12 cellular contexts compared by ENCODE assay signal in the genomic region with DNA sequence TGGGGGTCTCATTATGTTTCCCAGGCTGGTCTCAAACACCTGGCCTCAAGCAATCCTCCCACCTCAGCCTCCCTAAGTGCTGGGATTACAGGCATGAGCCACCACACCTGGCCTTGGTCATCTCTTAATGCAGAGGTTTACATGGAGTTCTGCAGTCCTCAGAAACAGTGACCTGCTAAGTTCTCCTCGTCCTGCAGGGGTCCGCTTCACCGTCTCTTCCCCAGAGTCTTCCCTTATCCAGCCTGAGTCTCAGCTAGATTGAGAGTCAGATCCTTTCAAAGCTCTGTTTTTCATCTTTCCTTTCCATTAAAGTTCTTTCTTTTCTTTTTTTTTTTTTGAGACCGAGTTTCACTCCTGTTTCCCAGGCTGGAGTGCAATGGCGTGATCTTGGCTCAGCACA. TPM values are rescaled to one million over a fixed set of nuclear protein-coding genes. Genes with fewer than 3 reads are reported as not detected.
A peak's percentile ranks its signal among the peaks of the same experiment; 100 is the strongest.
DNase-seq lines count a peak whose midpoint lies in the region; ATAC-seq and TF ChIP-seq lines count a peak whose summit lies in the region.
"Not testable (repeated sequence)": the region's sequence is repeated elsewhere in the genome, so short reads cannot be mapped to it uniquely, and the experiment has no call there.
"Had no signal": no experiment of that assay in that cellular context is flagged by ENCODE, and none has a peak within 500 bp of the region (broad histone marks: within the 10 kb centered on the region; RNA-seq: fewer than 3 reads in every experiment).

No MANE protein-coding gene starts in this region.

- H3K4me3 Mint-ChIP-seq in Caco-2 (ENCODE audit: unreplicated experiment): not testable (repeated sequence)

- POLR2A ChIA-PET in Caco-2 (lab: Charles Lee): interaction anchor here (0.6 to 1.3 kb wide), 2 partner anchors 22 to 47 kb away, joined by 3 to 4 read pairs; no protein-coding TSS in a partner anchor

- H4K5ac ChIP-seq in mesendoderm (ENCODE audit: low read length): not testable (repeated sequence)

- not testable (repeated sequence) for H4K8ac ChIP-seq in mesendoderm (ENCODE audit: low read depth, low read length)

- H2BK120ac ChIP-seq in mesendoderm (ENCODE audit: low read depth, low read length): not testable (repeated sequence)

- CTCF ChIA-PET in Caco-2 (lab: Charles Lee): interaction anchor here (0.5 to 1.8 kb wide), 15 partner anchors 8 to 305 kb away, joined by 3 to 16 read pairs (median 5); a partner anchor contains a TSS

- H3K9me3 ChIP-seq in Caco-2: not testable (repeated sequence)

- H2BK5ac ChIP-seq in mesendoderm (ENCODE audit: low read length): not testable (repeated sequence)

- TF ChIP-seq CTCF in Caco-2 (IDR thresholded peaks at IDR 0.05; ENCODE audit: insufficient read depth in 1 of 2, low read depth in 1 of 2, low read length in 1 of 2, severe bottlenecking in 1 of 2, unreplicated experiment in 1 of 2) (peak; percentile 32 to 52), WI38 (IDR thresholded peaks at IDR 0.05; ENCODE audit: low read depth, low read length) (peak; percentile 26), epithelial cell of proximal tubule (conservative IDR thresholded peaks at IDR 0.05; ENCODE audit: low read depth, low read length) (peak; percentile 58)

- not testable (repeated sequence) for H3K23ac ChIP-seq in mesendoderm (ENCODE audit: low read length)

- peak overlapping the region; percentile 78 for H3K27ac Mint-ChIP-seq in Caco-2 (ENCODE audit: unreplicated experiment)

- DNase-seq in Caco-2 (peak; percentile 68 to 69), HCEC 1CT (peak; percentile 56), NCI-H1092 treated with DMSO at 0.1 percent for 48 hours (lab: John Stamatoyannopoulos, UW) (peak; percentile 13), mesendoderm (peak; percentile 65)
- not testable (repeated sequence) for DNase-seq in epithelial cell of proximal tubule (ENCODE audit: low read depth); left ventricle myocardium superior

- H2AK5ac ChIP-seq in mesendoderm (ENCODE audit: low read length): not testable (repeated sequence)

- not testable (repeated sequence) for H3K4ac ChIP-seq in mesendoderm (ENCODE audit: low read depth, low read length)

- H3K9me3 Mint-ChIP-seq in Caco-2 (ENCODE audit: unreplicated experiment): not testable (repeated sequence)

- H3K18ac ChIP-seq in mesendoderm (ENCODE audit: low read length): not testable (repeated sequence)

- H3K79me1 ChIP-seq in mesendoderm (ENCODE audit: low read length): not testable (repeated sequence)

- not testable (repeated sequence) for H3K9ac ChIP-seq in mesendoderm (ENCODE audit: low read length)

- H3K56ac ChIP-seq in mesendoderm (ENCODE audit: low read length): not testable (repeated sequence)

- H3K4me1 Mint-ChIP-seq in Caco-2 (ENCODE audit: low read depth, unreplicated experiment): peaks cover 41% of the 10 kb centered on the region

- not testable (repeated sequence) for H3K27me3 ChIP-seq in Caco-2 (replicated peaks; ENCODE audit: control insufficient read depth, insufficient read depth, low read length); mesendoderm (ENCODE audit: insufficient read depth, low read length, poor library complexity)

- not testable (repeated sequence) for H3K27ac ChIP-seq in mesendoderm (ENCODE audit: low read depth, low read length)

- H3K4me3 ChIP-seq in Caco-2 (ENCODE audit: low read depth, low read length); WI38 (ENCODE audit: low read depth, low read length); epithelial cell of proximal tubule (ENCODE audit: low read depth, low read length); mesendoderm (ENCODE audit: low read length): not testable (repeated sequence)

- not testable (repeated sequence) for H3K36me3 Mint-ChIP-seq in Caco-2 (ENCODE audit: insufficient read depth, unreplicated experiment)

- intact Hi-C loops in Caco-2 (cut with micrococcal nuclease; ENCODE audit: unreplicated experiment): loop anchor here (1.0 to 5.0 kb wide), 2 partner anchors 33 to 47 kb away; no protein-coding TSS in a partner anchor
- intact Hi-C loops in left ventricle myocardium superior (cut with micrococcal nuclease): not testable (repeated sequence)

- no CpG with 5 or more reads among the region's 5 CpGs for WGBS in mesendoderm (ENCODE audit: extremely low coverage, insufficient coverage, low lambda C conversion rate)

- peak; percentile 43 for ATAC-seq in left ventricle myocardium superior

- H3K79me2 ChIP-seq in mesendoderm (ENCODE audit: control insufficient read depth, insufficient read depth, low read length): not testable (repeated sequence)

- not testable (repeated sequence) for H3K27me3 Mint-ChIP-seq in Caco-2 (ENCODE audit: insufficient read depth, unreplicated experiment)

- H3K36me3 ChIP-seq in Caco-2 (ENCODE audit: control insufficient read depth, insufficient read depth, low read length); mesendoderm (ENCODE audit: control insufficient read depth, insufficient read depth, low read length): not testable (repeated sequence)

- BruUV-seq in Caco-2 (replicated peaks; lab: Mats Ljungman, UMichigan): not testable (repeated sequence)

- not testable (repeated sequence) for H3K4me2 ChIP-seq in mesendoderm (ENCODE audit: low read length)

- H3K4me1 ChIP-seq in Caco-2: peaks cover 52% of the 10 kb centered on the region
- H3K4me1 ChIP-seq in mesendoderm (ENCODE audit: control insufficient read depth, low read depth, low read length): not testable (repeated sequence)

- not testable (repeated sequence) for H2BK15ac ChIP-seq in mesendoderm (replicated peaks; ENCODE audit: low read depth)

RNA-seq across cellular contexts. Expression of a gene that starts 2.9 kb away (rescaled TPM):
- 3.9 and 6.8 TPM in 2 replicates for total RNA-seq in Caco-2 (2022)
- 0.12 TPM in 1 of 2 replicates, not detected in the other for total RNA-seq in epithelial cell of proximal tubule
- total RNA-seq in left ventricle myocardium superior: not detected
- not detected for polyA plus RNA-seq in mesendoderm (2013, experiment 1 of 2)
- polyA plus RNA-seq in mesendoderm (2013, experiment 2 of 2): not detected
- total RNA-seq: activated naive CD8-positive, alpha-beta T cell treated with anti-CD3 and anti-CD28 coated beads, Interleukin-2, amount 10 ng/mL, durations not matched to agents 7 days and 5 days; gastrocnemius medialis; left lung; spleen; T-helper 1 cell treated with Interleukin-12 subunit alpha and Interleukin-12 subunit beta and Interleukin-4 antibody, amounts not matched to agents 30 ng/mL and 1 ng/mL, for 36 hours had no signal
- polyA plus RNA-seq: spleen had no signal

RNA-seq across cellular contexts. Expression of a gene that starts 33.2 kb away (rescaled TPM):
- total RNA-seq in Caco-2 (2022): 86.5 and 93.8 TPM in 2 replicates
- 116 and 153 TPM in 2 replicates for total RNA-seq in epithelial cell of proximal tubule
- total RNA-seq in left ventricle myocardium superior: 40.7 TPM
- 14.9 TPM for polyA plus RNA-seq in mesendoderm (2013, experiment 1 of 2)
- 14.7 TPM for polyA plus RNA-seq in mesendoderm (2013, experiment 2 of 2)
